In genomic region chr10:109956454-109957091, GRCh38 we compare ENCODE assay signal across 8 cellular contexts. TPM values are rescaled to one million over a fixed set of nuclear protein-coding genes. Genes with fewer than 3 reads are reported as not detected.
DNase-seq lines count a peak whose midpoint lies in the region; ATAC-seq and TF ChIP-seq lines count a peak whose summit lies in the region.

No MANE protein-coding gene starts in this region.

- H3K9ac ChIP-seq in SU-DHL-6 (ENCODE audit: low read length): no peak overlapping the region

- H3K27ac ChIP-seq in 22Rv1 (no peak overlapping the region), DOHH2 (ENCODE audit: low read depth, low read length) (no peak overlapping the region), SU-DHL-6 (ENCODE audit: low read depth, low read length) (no peak overlapping the region), foreskin keratinocyte (no peak overlapping the region)
- no peak overlapping the region for H3K27ac ChIP-seq in effector memory CD4-positive, alpha-beta T cell (ENCODE audit: insufficient read depth, low read length, poor library complexity, severe bottlenecking)

- TF ChIP-seq CTCF in 22Rv1 (IDR thresholded peaks at IDR 0.05) (peak; percentile 85), DOHH2 (IDR thresholded peaks at IDR 0.05; ENCODE audit: low read depth, low read length, poor library complexity, severe bottlenecking) (peak; percentile 87), SU-DHL-6 (IDR thresholded peaks at IDR 0.05; ENCODE audit: insufficient read depth, low read length, poor library complexity, severe bottlenecking) (peak; percentile 64), foreskin keratinocyte (conservative IDR thresholded peaks at IDR 0.05) (peak; percentile 70)

- H3K9me3 ChIP-seq in DOHH2 (ENCODE audit: control insufficient read depth, insufficient read depth, low read length): no peaks in the 10 kb centered on the region
- H3K9me3 ChIP-seq in SU-DHL-6 (ENCODE audit: insufficient read depth, low read length): no peaks in the 10 kb centered on the region
- H3K9me3 ChIP-seq in effector memory CD4-positive, alpha-beta T cell (ENCODE audit: control insufficient read depth, low read length): no peaks in the 10 kb centered on the region

- H3K36me3 ChIP-seq in DOHH2 (ENCODE audit: control insufficient read depth, low read length): no peaks in the 10 kb centered on the region
- no peaks in the 10 kb centered on the region for H3K36me3 ChIP-seq in SU-DHL-6 (ENCODE audit: low read length)
- H3K36me3 ChIP-seq in effector memory CD4-positive, alpha-beta T cell (ENCODE audit: control insufficient read depth, insufficient read depth, low read length): no peaks in the 10 kb centered on the region

- H3K9me2 ChIP-seq in DOHH2 (replicated peaks; ENCODE audit: control insufficient read depth, low read length) (no peaks in the 10 kb centered on the region), SU-DHL-6 (replicated peaks; ENCODE audit: insufficient read depth, low read length) (no peaks in the 10 kb centered on the region)

- H3K4me2 ChIP-seq in DOHH2 (ENCODE audit: low read length) (peak overlapping the region; percentile 28), SU-DHL-6 (ENCODE audit: low read depth, low read length, poor library complexity, severe bottlenecking) (no peak overlapping the region)

- no peaks in the 10 kb centered on the region for H3K27me3 ChIP-seq in DOHH2 (ENCODE audit: control insufficient read depth, low read length)
- H3K27me3 ChIP-seq in SU-DHL-6 (ENCODE audit: low read length): no peaks in the 10 kb centered on the region
- H3K27me3 ChIP-seq in foreskin keratinocyte: no peaks in the 10 kb centered on the region
- H3K27me3 ChIP-seq in effector memory CD4-positive, alpha-beta T cell (replicated peaks; ENCODE audit: control insufficient read depth, insufficient read depth, low read length, poor library complexity, severe bottlenecking): no peaks in the 10 kb centered on the region

- peak overlapping the region; percentile 49 for H2AFZ ChIP-seq in SU-DHL-6 (ENCODE audit: low read depth, low read length, severe bottlenecking)

- peak in 1 of 2 donors; percentile 32 for DNase-seq in foreskin keratinocyte
- DNase-seq in stimulated activated CD4-positive, alpha-beta T cell treated with anti-CD3 and anti-CD28 coated beads, Interleukin-15, amount 100 ng/mL, for 24 hours: peak; percentile 40
- DNase-seq in effector memory CD4-positive, alpha-beta T cell: no peak

- H4K20me1 ChIP-seq in DOHH2 (ENCODE audit: control insufficient read depth, insufficient read depth, low read depth, low read length) (no peaks in the 10 kb centered on the region), SU-DHL-6 (ENCODE audit: low read depth, low read length) (no peaks in the 10 kb centered on the region)

- H3F3A ChIP-seq in DOHH2 (ENCODE audit: control insufficient read depth, insufficient read depth) (no peaks in the 10 kb centered on the region), SU-DHL-6 (ENCODE audit: insufficient read depth) (no peaks in the 10 kb centered on the region)

- H3K4me3 ChIP-seq in DOHH2 (ENCODE audit: low read length) (0 out of 2 replicates have a peak overlapping the region, but pooled peaks have one; percentile 4), SU-DHL-6 (ENCODE audit: insufficient read depth, low read length, poor library complexity, severe bottlenecking) (no peak overlapping the region)
- no peak overlapping the region for H3K4me3 ChIP-seq in effector memory CD4-positive, alpha-beta T cell (ENCODE audit: insufficient read depth, low read depth, low read length, poor library complexity, severe bottlenecking)

- H3K4me1 ChIP-seq in DOHH2 (ENCODE audit: control insufficient read depth, low read length) (peaks cover 14% of the 10 kb centered on the region), foreskin keratinocyte (no peaks in the 10 kb centered on the region)
- no peaks in the 10 kb centered on the region for H3K4me1 ChIP-seq in effector memory CD4-positive, alpha-beta T cell (ENCODE audit: control insufficient read depth, insufficient read depth, low read length, poor library complexity, severe bottlenecking)

- H3K79me2 ChIP-seq in DOHH2 (ENCODE audit: control insufficient read depth, low read length) (no peaks in the 10 kb centered on the region), SU-DHL-6 (ENCODE audit: insufficient read depth, low read length) (no peaks in the 10 kb centered on the region)

- ATAC-seq in GM21529 (IDR thresholded peaks at IDR 0.05; ENCODE audit: unreplicated experiment) (peak; percentile 78), HG03571 (IDR thresholded peaks at IDR 0.05; ENCODE audit: unreplicated experiment) (peak; percentile 64), foreskin keratinocyte (peak; percentile 71)

RNA-seq across cellular contexts. Expression of gene XPNPEP1, which starts 33.3 kb away (rescaled TPM):
- 58.8 TPM in 2 replicates for total RNA-seq in foreskin keratinocyte
- polyA plus RNA-seq in foreskin keratinocyte: 37.5 and 43.8 TPM in 2 replicates

RNA-seq across cellular contexts. Expression of gene ADD3, which starts 51.2 kb away (rescaled TPM):
- total RNA-seq in foreskin keratinocyte: 30.2 and 30.3 TPM in 2 replicates
- 5.6 and 7.1 TPM in 2 replicates for polyA plus RNA-seq in foreskin keratinocyte
